10 cellular contexts compared by ENCODE assay signal in genomic region chr1:152109998-152110294, GRCh38. TPM values are rescaled to one million over a fixed set of nuclear protein-coding genes. Genes with fewer than 3 reads are reported as not detected.
DNase-seq lines count a peak whose midpoint lies in the region; ATAC-seq and TF ChIP-seq lines count a peak whose summit lies in the region.
"Had no signal": no experiment of that assay in that cellular context is flagged by ENCODE, and none has a peak within 500 bp of the region (broad histone marks: within the 10 kb centered on the region; RNA-seq: fewer than 3 reads in every experiment).

No MANE protein-coding gene starts in this region.

- intact Hi-C loops in Panc1 (cut with micrococcal nuclease; ENCODE audit: unreplicated experiment) (loop anchor here (5.0 kb wide), 1 partner anchor 58 kb away; no protein-coding TSS in a partner anchor), head of caudate nucleus (cut with DNase I) (no loop called here)
- intact Hi-C loops in activated CD4-positive, alpha-beta memory T cell treated with anti-CD3 and anti-CD28 coated beads for 36 hours (cut with micrococcal nuclease), result loop anchor here (2.0 to 10.0 kb wide), 3 partner anchors 33 to 75 kb away; no protein-coding TSS in a partner anchor

- H3F3A ChIP-seq in smooth muscle cell (ENCODE audit: low read depth), result no peaks in the 10 kb centered on the region

- WGBS in smooth muscle cell (ENCODE audit: low lambda C conversion rate), result 57% methylated on average over 15 of the region's 15 CpGs

- in situ Hi-C loops in Panc1 (cut with HindIII; ENCODE audit: low pct_unique_long_range_greater_than_20kb, low sequenced_read_pairs), result no loop called here

- H3K27me3 Mint-ChIP-seq in activated CD4-positive, alpha-beta memory T cell treated with anti-CD3 and anti-CD28 coated beads for 36 hours, result peaks cover 16% of the 10 kb centered on the region

- H3K36me3 Mint-ChIP-seq in activated CD4-positive, alpha-beta memory T cell treated with anti-CD3 and anti-CD28 coated beads for 36 hours, result peaks cover 4% of the 10 kb centered on the region
- H3K36me3 Mint-ChIP-seq: T-cell had no signal

- H3K27ac Mint-ChIP-seq in activated CD4-positive, alpha-beta memory T cell treated with anti-CD3 and anti-CD28 coated beads for 36 hours, result no peak overlapping the region
- H3K27ac Mint-ChIP-seq: T-cell had no signal

- no peak overlapping the region for H3K9ac ChIP-seq in smooth muscle cell (ENCODE audit: low read depth)

- no peaks in the 10 kb centered on the region for H3K9me3 Mint-ChIP-seq in activated CD4-positive, alpha-beta memory T cell treated with anti-CD3 and anti-CD28 coated beads for 36 hours
- H3K9me3 Mint-ChIP-seq: T-cell had no signal

- DNase-seq in Daoy (ENCODE audit: low read depth) (peak; percentile 7), Panc1 (ENCODE audit: low read depth, low spot score) (no peak), fibroblast of villous mesenchyme (ENCODE audit: low read depth) (no peak), smooth muscle cell (lab: John Stamatoyannopoulos, UW; ENCODE audit: unreplicated experiment) (no peak), COLO829 (ENCODE audit: low spot score) (no peak), head of caudate nucleus (no peak), D341Med (ENCODE audit: low spot score) (no peak)
- DNase-seq in activated CD4-positive, alpha-beta memory T cell treated with anti-CD3 and anti-CD28 coated beads for 36 hours, result no peak
- DNase-seq: KG1 had no signal

- ATAC-seq in Panc1, result no peak

- peak overlapping the region; percentile 36; the same call in 1 of the 2 replicates for H3K27ac ChIP-seq in Panc1 (ENCODE audit: low read length)
- H3K27ac ChIP-seq in smooth muscle cell (ENCODE audit: low read depth), result no peak overlapping the region

- H3K27me3 ChIP-seq in Panc1 (ENCODE audit: control insufficient read depth, insufficient read depth, low read length) (peaks cover 37% of the 10 kb centered on the region), smooth muscle cell (ENCODE audit: low read depth) (peaks cover 100% of the 10 kb centered on the region)

- no peak overlapping the region for H3K4me3 Mint-ChIP-seq in activated CD4-positive, alpha-beta memory T cell treated with anti-CD3 and anti-CD28 coated beads for 36 hours
- H3K4me3 Mint-ChIP-seq: T-cell had no signal

- TF ChIP-seq CTCF in Panc1 (IDR thresholded peaks at IDR 0.05) (no peak), fibroblast of villous mesenchyme (IDR thresholded peaks at IDR 0.05; ENCODE audit: insufficient read depth, low read depth, low read length) (no peak), smooth muscle cell (IDR thresholded peaks at IDR 0.05; ENCODE audit: borderline replicate concordance, insufficient read depth, poor library complexity, severe bottlenecking) (no peak)

- no peaks in the 10 kb centered on the region for H4K20me1 ChIP-seq in smooth muscle cell (ENCODE audit: low read depth)

- POLR2A ChIA-PET in Panc1 (lab: Charles Lee), result no interaction called here
- POLR2A ChIA-PET in activated CD4-positive, alpha-beta memory T cell treated with anti-CD3 and anti-CD28 coated beads for 36 hours (lab: Charles Lee), result interaction anchor here (0.7 to 1.2 kb wide), 3 partner anchors 9 to 79 kb away, joined by 3 read pairs; no protein-coding TSS in a partner anchor

- H3K4me1 ChIP-seq in Panc1 (ENCODE audit: control insufficient read depth, insufficient read depth, low read length) (peaks cover 5% of the 10 kb centered on the region; the same call in 1 of the 2 replicates), smooth muscle cell (ENCODE audit: low read depth) (no peaks in the 10 kb centered on the region)

- H3K4me1 Mint-ChIP-seq in activated CD4-positive, alpha-beta memory T cell treated with anti-CD3 and anti-CD28 coated beads for 36 hours (ENCODE audit: low read depth), result no peaks in the 10 kb centered on the region
- H3K4me1 Mint-ChIP-seq: T-cell had no signal

- BruUV-seq in Panc1 (replicated peaks; lab: Mats Ljungman, UMichigan), result no TSS peak

- H3K9me3 ChIP-seq in Panc1 (ENCODE audit: control insufficient read depth, insufficient read depth, low read depth, low read length) (no peaks in the 10 kb centered on the region), smooth muscle cell (replicated peaks; ENCODE audit: low read depth) (no peaks in the 10 kb centered on the region)

- peak overlapping the region; percentile 87 for H3K4me2 ChIP-seq in smooth muscle cell

- H3K79me2 ChIP-seq in smooth muscle cell (ENCODE audit: low read depth), result no peaks in the 10 kb centered on the region

- CTCF ChIA-PET in Panc1 (lab: Charles Lee), result no interaction called here
- CTCF ChIA-PET in activated CD4-positive, alpha-beta memory T cell treated with anti-CD3 and anti-CD28 coated beads for 36 hours (lab: Charles Lee), result interaction anchor here (0.6 to 6.6 kb wide), 8 partner anchors 10 to 348 kb away, joined by 4 to 41 read pairs (median 8); no protein-coding TSS in a partner anchor

- H3K4me3 ChIP-seq in Panc1 (ENCODE audit: low read depth in 2 of 2, low read length in 2 of 2) (peak overlapping the region; percentile 53 to 78), fibroblast of villous mesenchyme (ENCODE audit: low read depth, low read length) (peak overlapping the region; percentile 51), smooth muscle cell (peak overlapping the region; percentile 48)

- H3K36me3 ChIP-seq in Panc1 (ENCODE audit: control insufficient read depth, insufficient read depth, low read length), result no peaks in the 10 kb centered on the region
- H3K36me3 ChIP-seq in smooth muscle cell (ENCODE audit: low read depth), result no peaks in the 10 kb centered on the region

- no peak overlapping the region for H2AFZ ChIP-seq in smooth muscle cell (ENCODE audit: low read depth)

RNA-seq across cellular contexts. Expression of gene TCHH, which starts 5.3 kb away (rescaled TPM):
- total RNA-seq in Daoy (2014; rRNA removed; shearing (Covaris generic)), result 0.29 TPM in 1 of 2 replicates, not detected in the other
- total RNA-seq in Panc1 (2021; ENCODE audit: unreplicated experiment) (0.28 TPM), fibroblast of villous mesenchyme (under 0.01 TPM in 1 of 2 replicates, not detected in the other), smooth muscle cell (not detected in 2 replicates)
- 0.11 TPM for polyA plus RNA-seq in Panc1 (2012; ENCODE audit: insufficient read length)
- polyA plus RNA-seq in smooth muscle cell, result not detected in 2 replicates
- total RNA-seq in activated CD4-positive, alpha-beta memory T cell treated with anti-CD3 and anti-CD28 coated beads for 36 hours, result not detected

RNA-seq across cellular contexts. Expression of gene TCHHL1, which starts 21.1 kb away (rescaled TPM):
- total RNA-seq in Daoy (2014; rRNA removed; shearing (Covaris generic)), result not detected in 2 replicates
- total RNA-seq in Panc1 (2021; ENCODE audit: unreplicated experiment) (not detected), fibroblast of villous mesenchyme (not detected in 2 replicates), smooth muscle cell (not detected in 2 replicates)
- not detected for polyA plus RNA-seq in Panc1 (2012; ENCODE audit: insufficient read length)
- polyA plus RNA-seq in smooth muscle cell, result not detected in 2 replicates
- total RNA-seq in activated CD4-positive, alpha-beta memory T cell treated with anti-CD3 and anti-CD28 coated beads for 36 hours, result not detected
- total RNA-seq: T-cell had no signal

RNA-seq across cellular contexts. Expression of gene RPTN, which starts 49.1 kb away (rescaled TPM):
- total RNA-seq in Daoy (2014; rRNA removed; shearing (Covaris generic)), result not detected in 2 replicates
- total RNA-seq in Panc1 (2021; ENCODE audit: unreplicated experiment), result not detected
- not detected for polyA plus RNA-seq in Panc1 (2012; ENCODE audit: insufficient read length)
- not detected in 2 replicates for total RNA-seq in fibroblast of villous mesenchyme
- total RNA-seq in smooth muscle cell, result not detected in 2 replicates
- polyA plus RNA-seq in smooth muscle cell, result not detected in 2 replicates
- not detected for total RNA-seq in activated CD4-positive, alpha-beta memory T cell treated with anti-CD3 and anti-CD28 coated beads for 36 hours
- total RNA-seq: T-cell had no signal
